ENCODE assay signal across 12 cellular contexts in genomic region chr7:126780993-126781392, GRCh38.
DNase-seq lines count a peak whose midpoint lies in the region; ATAC-seq and TF ChIP-seq lines count a peak whose summit lies in the region.
"Had no signal": no experiment of that assay in that cellular context is flagged by ENCODE, and none has a peak within 500 bp of the region (broad histone marks: within the 10 kb centered on the region; RNA-seq: fewer than 3 reads in every experiment).

No MANE protein-coding gene starts in this region.

- no peaks in the 10 kb centered on the region for H3K9me2 ChIP-seq in MM.1S (replicated peaks; ENCODE audit: insufficient read depth, low read length)

- in situ Hi-C loops in KBM-7 (cut with MboI; ENCODE audit: low pct_unique_long_range_greater_than_20kb, low sequenced_read_pairs): no loop called here

- DNase-seq in GM20000 (ENCODE audit: low spot score) (peak; percentile 20), MM.1S (peak; percentile 56), KBM-7 (no peak), NCI-H2171 (lab: John Stamatoyannopoulos, UW) (no peak), NCI-H2227 treated with DMSO at 0.1 percent for 48 hours (lab: John Stamatoyannopoulos, UW) (no peak), heart left ventricle (no peak)
- DNase-seq: NCI-H146, PC-3, small intestine had no signal

- no peak overlapping the region for H3K4me2 ChIP-seq in MM.1S (ENCODE audit: low read depth, low read length)

- ATAC-seq in GM18519 (IDR thresholded peaks at IDR 0.05; ENCODE audit: low FRiP score, unreplicated experiment) (peak; percentile 94), HG02938 (IDR thresholded peaks at IDR 0.05; ENCODE audit: unreplicated experiment) (peak; percentile 85), heart left ventricle (no peak)
- ATAC-seq: left lobe of liver, PC-3 had no signal

- H3K9me3 ChIP-seq in MM.1S (replicated peaks; ENCODE audit: insufficient read depth, low read length) (no peaks in the 10 kb centered on the region), heart left ventricle (no peaks in the 10 kb centered on the region)

- no peaks in the 10 kb centered on the region for H3K79me2 ChIP-seq in MM.1S (ENCODE audit: low read length)

- H3K27ac ChIP-seq in MM.1S (ENCODE audit: low read length) (no peak overlapping the region), heart left ventricle (no peak overlapping the region)

- H3K4me3 ChIP-seq in MM.1S (ENCODE audit: low read length): no peak overlapping the region
- H3K4me3 ChIP-seq in heart left ventricle: no peak overlapping the region

- H3K4me1 ChIP-seq in MM.1S (ENCODE audit: low read length) (peaks cover 27% of the 10 kb centered on the region), heart left ventricle (no peaks in the 10 kb centered on the region)

- no peak overlapping the region for H3K9ac ChIP-seq in MM.1S (ENCODE audit: low read length)

- no peaks in the 10 kb centered on the region for H3K36me3 ChIP-seq in MM.1S (replicated peaks; ENCODE audit: insufficient read depth, low read length)
- no peaks in the 10 kb centered on the region for H3K36me3 ChIP-seq in heart left ventricle

- WGBS in heart left ventricle, 4 donors: 60 to 72% (median 69%) methylated on average over 2 of the region's 2 CpGs

- TF ChIP-seq POLR2A in heart left ventricle (IDR thresholded peaks at IDR 0.05): no peak

- no peaks in the 10 kb centered on the region for H3K27me3 ChIP-seq in MM.1S (replicated peaks; ENCODE audit: insufficient read depth, low read length)
- H3K27me3 ChIP-seq in heart left ventricle: no peaks in the 10 kb centered on the region

- no peak for TF ChIP-seq CTCF in GM20000 (IDR thresholded peaks at IDR 0.05; ENCODE audit: extremely low read depth, missing control alignments)
- no peak for TF ChIP-seq CTCF in MM.1S (IDR thresholded peaks at IDR 0.05; ENCODE audit: low read length)
- TF ChIP-seq CTCF in heart left ventricle (IDR thresholded peaks at IDR 0.05): no peak

- H2AFZ ChIP-seq in MM.1S (ENCODE audit: low read length): no peak overlapping the region

- H3F3A ChIP-seq in MM.1S (ENCODE audit: insufficient read depth, low read length): peaks cover 10% of the 10 kb centered on the region

- no peaks in the 10 kb centered on the region for H4K20me1 ChIP-seq in MM.1S (ENCODE audit: insufficient read depth, low read length)

- intact Hi-C loops in heart left ventricle (cut with DNase I): no loop called here

Comparison
In these comparisons a context has a peak if more than half of its experiments do, and no peak if none do; other contexts are left out.
1. ATAC-seq: peak in GM18519 (single experiment) and HG02938 (single experiment); none in heart left ventricle (0 of 4).
2. DNase-seq: peak in GM20000 (single experiment) and MM.1S (single experiment); none in KBM-7 (single experiment), NCI-H2171 (single experiment), NCI-H2227 treated with DMSO at 0.1 percent for 48 hours (single experiment) and heart left ventricle (0 of 5).